ENCODE assay signal across 8 cellular contexts in the genomic region with DNA sequence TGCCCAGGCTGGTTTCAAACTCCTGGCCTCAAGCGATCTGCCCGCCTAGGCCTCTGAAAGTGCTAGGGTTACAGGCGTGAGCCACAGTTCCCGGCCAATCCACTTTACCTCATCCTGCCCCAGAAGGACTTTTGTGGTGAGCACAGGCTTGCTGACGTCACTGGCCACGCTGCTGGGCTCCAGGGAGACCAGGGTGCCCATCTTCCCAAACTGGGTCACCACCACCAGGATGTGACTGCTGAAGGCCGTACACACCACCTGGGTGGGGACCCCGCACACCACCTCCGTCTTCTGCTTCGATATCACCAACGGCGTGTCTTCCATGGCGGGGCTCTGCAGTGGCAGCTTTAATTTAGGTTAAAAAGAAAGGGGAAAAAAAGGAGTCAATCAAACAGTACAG. TPM values are rescaled to one million over a fixed set of nuclear protein-coding genes. Genes with fewer than 3 reads are reported as not detected.
DNase-seq lines count a peak whose midpoint lies in the region; ATAC-seq, FAIRE-seq and TF ChIP-seq lines count a peak whose summit lies in the region.

No MANE protein-coding gene starts in this region.

- no peaks in the 10 kb centered on the region for H3K9me3 Mint-ChIP-seq in naive thymus-derived CD4-positive, alpha-beta T cell

- peaks cover 3 to 16% of the 10 kb centered on the region in 2 donors for H3K4me1 ChIP-seq in naive thymus-derived CD4-positive, alpha-beta T cell (ENCODE audit: control insufficient read depth in 2 of 2, insufficient read depth in 2 of 2, low read length in 2 of 2)

- H3K4me3 ChIP-seq in coronary artery, result peak overlapping the region; percentile 98
- H3K4me3 ChIP-seq in naive thymus-derived CD4-positive, alpha-beta T cell (ENCODE audit: low read length), result peak overlapping the region; percentile 90

- peaks cover 0 to 30% (median 0%) of the 10 kb centered on the region in 3 experiments for H3K36me3 ChIP-seq in naive thymus-derived CD4-positive, alpha-beta T cell (ENCODE audit: control insufficient read depth in 2 of 3, insufficient read depth in 3 of 3, low read length in 3 of 3)

- H3K27ac Mint-ChIP-seq in naive thymus-derived CD4-positive, alpha-beta T cell, result peak overlapping the region; percentile 36 to 88 (median 70)

- H3K4me1 Mint-ChIP-seq in naive thymus-derived CD4-positive, alpha-beta T cell, result peaks cover 14 to 36% (median 26%) of the 10 kb centered on the region in 7 donors

- H3K27ac ChIP-seq in coronary artery, result peak overlapping the region in 1 of 2 donors; percentile 30
- H3K27ac ChIP-seq in naive thymus-derived CD4-positive, alpha-beta T cell (ENCODE audit: low read depth, low read length), result peak overlapping the region; percentile 95

- POLR2A ChIA-PET in naive thymus-derived CD4-positive, alpha-beta T cell (lab: Charles Lee), result interaction anchor here (0.7 to 1.1 kb wide), 2 partner anchors 36 to 67 kb away, joined by 3 to 5 read pairs; no protein-coding TSS in a partner anchor

- no peak for ATAC-seq in naive thymus-derived CD4-positive, alpha-beta T cell
- ATAC-seq in HG03460 (IDR thresholded peaks at IDR 0.05; ENCODE audit: unreplicated experiment) (no peak), GM21619 (IDR thresholded peaks at IDR 0.05; ENCODE audit: unreplicated experiment) (no peak)

- H3K27me3 Mint-ChIP-seq in naive thymus-derived CD4-positive, alpha-beta T cell, result no peaks in the 10 kb centered on the region

- no peaks in the 10 kb centered on the region for H3K9me3 ChIP-seq in naive thymus-derived CD4-positive, alpha-beta T cell (ENCODE audit: control insufficient read depth in 2 of 3, low read length in 3 of 3)

- CTCF ChIA-PET in naive thymus-derived CD4-positive, alpha-beta T cell (lab: Charles Lee), result interaction anchor here (0.9 kb wide), 1 partner anchor 13 kb away, joined by 3 read pairs; the partner anchor contains the start of gene TMEM184A

- no peaks in the 10 kb centered on the region for H3K27me3 ChIP-seq in naive thymus-derived CD4-positive, alpha-beta T cell (ENCODE audit: control insufficient read depth in 2 of 2, insufficient read depth in 2 of 2, low read length in 2 of 2)

- DNase-seq in GM12892 (ENCODE audit: insufficient read length) (no peak), RCC 7860 (ENCODE audit: low spot score) (peak; percentile 67), coronary artery (ENCODE audit: low spot score) (no peak), NCI-H1092 treated with DMSO at 0.1 percent for 48 hours (lab: John Stamatoyannopoulos, UW) (no peak), head of caudate nucleus (no peak)
- DNase-seq in naive thymus-derived CD4-positive, alpha-beta T cell, result no peak

- TF ChIP-seq POLR2A in GM12892 (IDR thresholded peaks at IDR 0.05; ENCODE audit: low read depth, low read length), result peak; percentile 22; the same call in 1 of the 2 replicates

- TF ChIP-seq CTCF in coronary artery (IDR thresholded peaks at IDR 0.05), result no peak

- intact Hi-C loops in naive thymus-derived CD4-positive, alpha-beta T cell (cut with micrococcal nuclease), result loop anchor here in 1 of 2 donors (1.0 kb wide), 1 partner anchor 37 kb away; no protein-coding TSS in a partner anchor
- intact Hi-C loops in head of caudate nucleus (cut with DNase I), result loop anchor here (10.0 kb wide), 1 partner anchor 64 kb away; the partner anchor contains the start of gene INTS1

- peaks cover 0 to 14% (median 0%) of the 10 kb centered on the region in 5 donors for H3K36me3 Mint-ChIP-seq in naive thymus-derived CD4-positive, alpha-beta T cell

- FAIRE-seq in GM12892 (lab: Jason Lieb, UNC) (peak; percentile 27), RCC 7860 (lab: Jason Lieb, UNC) (no peak)

- H3K4me3 Mint-ChIP-seq in naive thymus-derived CD4-positive, alpha-beta T cell, result peak overlapping the region; percentile 65 to 91 (median 82)

RNA-seq across cellular contexts. Expression of gene PSMG3, which starts 0.8 kb away (rescaled TPM):
- polyA plus RNA-seq in GM12892 (2012; ENCODE audit: missing spikeins), result 51.5 TPM
- total RNA-seq in naive thymus-derived CD4-positive, alpha-beta T cell, result 10 to 100 TPM; 12.1 to 31.8 (median 23.2) TPM
- 10 to 100 TPM; 57.2 to 57.9 TPM for polyA plus RNA-seq in naive thymus-derived CD4-positive, alpha-beta T cell

RNA-seq across cellular contexts. Expression of gene TMEM184A, which starts 13.0 kb away (rescaled TPM):
- 0.13 TPM for polyA plus RNA-seq in GM12892 (2012; ENCODE audit: missing spikeins)
- under 1 TPM in 1 of 5 experiments, not detected in 4; 0.05 TPM for total RNA-seq in naive thymus-derived CD4-positive, alpha-beta T cell
- under 1 TPM in 1 of 2 donors, not detected in 1; 0.06 TPM for polyA plus RNA-seq in naive thymus-derived CD4-positive, alpha-beta T cell

RNA-seq across cellular contexts. Expression of gene MAFK, which starts 38.5 kb away (rescaled TPM):
- polyA plus RNA-seq in GM12892 (2012; ENCODE audit: missing spikeins), result 2.2 TPM
- total RNA-seq in naive thymus-derived CD4-positive, alpha-beta T cell, result 10 to 100 TPM; 28.5 to 90.1 (median 54.2) TPM
- polyA plus RNA-seq in naive thymus-derived CD4-positive, alpha-beta T cell, result under 1 TPM; 0.38 to 0.46 TPM
